Comparison of ENCODE assay signal across 9 cellular contexts in genomic region chr10:69481280-69481679, GRCh38. TPM values are rescaled to one million over a fixed set of nuclear protein-coding genes. Genes with fewer than 3 reads are reported as not detected.
DNase-seq lines count a peak whose midpoint lies in the region; ATAC-seq and TF ChIP-seq lines count a peak whose summit lies in the region.
"Had no signal": no experiment of that assay in that cellular context is flagged by ENCODE, and none has a peak within 500 bp of the region (broad histone marks: within the 10 kb centered on the region; RNA-seq: fewer than 3 reads in every experiment).

No MANE protein-coding gene starts in this region.

- H3K36me3 ChIP-seq in ascending aorta, result no peaks in the 10 kb centered on the region
- no peaks in the 10 kb centered on the region for H3K36me3 ChIP-seq in right lobe of liver
- H3K36me3 ChIP-seq in stomach, result peaks cover 0 to 28% (median 13%) of the 10 kb centered on the region in 4 donors

- H3K27me3 ChIP-seq in ascending aorta (no peaks in the 10 kb centered on the region), right lobe of liver (no peaks in the 10 kb centered on the region), stomach (no peaks in the 10 kb centered on the region)

- intact Hi-C loops in ascending aorta (cut with DNase I) (no loop called here), right lobe of liver (cut with DNase I) (no loop called here), stomach (cut with DNase I; ENCODE audit: low total_unique reads) (no loop called here), natural killer cell (cut with micrococcal nuclease) (no loop called here)

- DNase-seq in Kasumi-1 (lab: John Stamatoyannopoulos, UW) (peak; percentile 92 to 93), ascending aorta (ENCODE audit: low spot score in 2 of 2) (no peak), right lobe of liver (no peak), stomach (no peak), islet precursor cell (no peak), NCI-H2029 treated with DMSO at 0.1 percent for 48 hours (lab: John Stamatoyannopoulos, UW) (no peak), natural killer cell (no peak)
- no peak for DNase-seq in activated CD8-positive, alpha-beta memory T cell treated with anti-CD3 and anti-CD28 coated beads, Interleukin-2, amount 50 U/mL, for 48 hours
- DNase-seq: activated T-cell treated with anti-CD3 and anti-CD28 coated beads, Interleukin-2, amount 50 U/mL, for 4 hours had no signal

- H3K9me3 Mint-ChIP-seq in natural killer cell, result no peaks in the 10 kb centered on the region
- H3K9me3 Mint-ChIP-seq: activated T-cell treated with anti-CD3 and anti-CD28 coated beads, Interleukin-2, amount 50 U/mL, for 4 hours had no signal

- H3K4me1 ChIP-seq in ascending aorta (peaks cover 18 to 20% of the 10 kb centered on the region in 2 donors), right lobe of liver (no peaks in the 10 kb centered on the region), stomach (peaks cover 39 to 100% (median 66%) of the 10 kb centered on the region in 4 donors)

- WGBS in right lobe of liver (ENCODE audit: insufficient coverage, low coverage, low lambda C conversion rate, missing lambda C conversion rate), result 37% methylated on average over 5 of the region's 5 CpGs
- WGBS in stomach, 5 donors, result 70 to 83% (median 77%) methylated on average over 5 of the region's 5 CpGs

- no peaks in the 10 kb centered on the region for H3K36me3 Mint-ChIP-seq in natural killer cell

- H3K9me3 ChIP-seq in ascending aorta (no peaks in the 10 kb centered on the region), right lobe of liver (no peaks in the 10 kb centered on the region), stomach (no peaks in the 10 kb centered on the region)

- H3K27ac ChIP-seq in ascending aorta (peak overlapping the region; percentile 83 to 87), right lobe of liver (peak overlapping the region in 2 of 3 donors; percentile 50 to 62), stomach (peak overlapping the region; percentile 28 to 84 (median 78))

- no peak overlapping the region for H3K4me3 ChIP-seq in ascending aorta
- no peak overlapping the region for H3K4me3 ChIP-seq in right lobe of liver
- H3K4me3 ChIP-seq in stomach, result no peak overlapping the region

- no peaks in the 10 kb centered on the region for H3K4me1 Mint-ChIP-seq in natural killer cell

- no peak for TF ChIP-seq EP300 in stomach (IDR thresholded peaks at IDR 0.05)

- ATAC-seq in right lobe of liver (peak; percentile 53 to 72 (median 68)), natural killer cell (no peak)
- ATAC-seq: activated T-cell treated with anti-CD3 and anti-CD28 coated beads, Interleukin-2, amount 50 U/mL, for 4 hours had no signal

- peaks cover 6% of the 10 kb centered on the region in 2 donors for H3K27me3 Mint-ChIP-seq in natural killer cell (ENCODE audit: low read depth in 2 of 2)

- TF ChIP-seq POLR2A in right lobe of liver (IDR thresholded peaks at IDR 0.05) (no peak), stomach (IDR thresholded peaks at IDR 0.05) (no peak)

- H3K27ac Mint-ChIP-seq in natural killer cell, result no peak overlapping the region

- TF ChIP-seq CTCF in ascending aorta (IDR thresholded peaks at IDR 0.05) (no peak), right lobe of liver (IDR thresholded peaks at IDR 0.05) (no peak), stomach (IDR thresholded peaks at IDR 0.05) (no peak), natural killer cell (IDR thresholded peaks at IDR 0.05) (no peak)

- H3K4me3 Mint-ChIP-seq in natural killer cell, result no peak overlapping the region
- H3K4me3 Mint-ChIP-seq: activated T-cell treated with anti-CD3 and anti-CD28 coated beads, Interleukin-2, amount 50 U/mL, for 4 hours had no signal

RNA-seq across cellular contexts. Expression of gene TSPAN15, which starts 30.0 kb away (rescaled TPM):
- 31.9 TPM for total RNA-seq in ascending aorta
- total RNA-seq in right lobe of liver, result 1 to 10 TPM; 2.3 to 8.3 (median 3.3) TPM
- total RNA-seq in stomach, result 100 to 1,000 TPM in 1 of 5 donors, 10 to 100 TPM in 4; 23.5 to 153 (median 97.4) TPM
- 10 to 100 TPM; 35.4 to 67.8 (median 55.8) TPM for polyA plus RNA-seq in stomach
- total RNA-seq in natural killer cell, result 1 to 10 TPM; 1.3 to 3.9 (median 2.1) TPM

Comparison
In these comparisons a context has a peak if more than half of its experiments do, and no peak if none do; other contexts are left out.
1. DNase-seq: peak in Kasumi-1 (2 of 2); none in ascending aorta (0 of 2), right lobe of liver (0 of 3), stomach (single experiment), islet precursor cell (single experiment), NCI-H2029 treated with DMSO at 0.1 percent for 48 hours (single experiment), activated CD8-positive, alpha-beta memory T cell treated with anti-CD3 and anti-CD28 coated beads, Interleukin-2, amount 50 U/mL, for 48 hours (single experiment) and natural killer cell (single experiment).
2. ATAC-seq: peak in right lobe of liver (4 of 4); none in natural killer cell (0 of 3).
3. Peak in every context shown above with its lines, with median percentiles within 50 percentile points of each other: H3K27ac ChIP-seq.